ENCODE assay signal across 16 cellular contexts in the genomic region with DNA sequence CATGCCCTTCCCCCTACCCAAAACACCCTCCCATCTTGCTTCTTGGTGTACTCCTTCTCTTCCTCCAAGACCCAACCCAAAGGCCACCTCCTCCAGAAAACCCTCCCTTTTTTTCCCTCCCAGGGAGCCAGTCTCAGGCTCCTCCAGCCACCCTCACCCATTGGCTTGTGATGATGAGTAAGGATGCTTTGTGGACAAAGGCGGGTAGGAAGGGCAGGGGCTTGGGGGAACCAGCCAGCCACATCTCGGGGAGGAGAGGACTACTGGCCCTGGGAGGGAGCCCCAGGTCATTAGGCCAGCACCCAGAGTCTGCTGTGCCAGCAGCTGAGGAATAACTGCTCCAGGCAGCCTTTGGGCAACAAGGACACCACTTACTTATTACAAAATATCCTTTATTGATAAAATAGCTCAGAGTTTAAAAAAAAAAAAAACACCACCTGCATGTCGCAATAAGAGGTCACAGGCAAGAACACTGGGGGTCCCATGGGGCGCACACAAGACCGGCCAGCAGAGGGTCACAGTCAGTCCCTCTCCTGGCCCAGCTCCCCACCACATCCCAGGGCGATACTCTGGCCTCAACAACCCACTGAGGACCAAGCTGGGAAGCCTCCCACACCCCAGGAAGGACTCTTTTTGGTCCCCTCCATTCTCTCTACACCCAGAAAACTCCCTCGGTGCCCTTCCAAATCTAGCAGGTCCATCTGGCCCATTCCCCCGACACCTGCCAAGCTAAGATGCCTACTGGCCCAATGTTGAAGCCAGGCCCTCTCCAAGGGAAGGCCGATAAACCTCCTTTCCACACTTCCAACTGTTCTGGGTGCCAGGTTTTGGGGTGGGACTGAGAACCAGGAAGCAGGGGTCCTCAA. TPM values are rescaled to one million over a fixed set of nuclear protein-coding genes. Genes with fewer than 3 reads are reported as not detected.
"Had no signal": no experiment of that assay in that cellular context is flagged by ENCODE, and none has a peak within 500 bp of the region (broad histone marks: within the 10 kb centered on the region; RNA-seq: fewer than 3 reads in every experiment).

No MANE protein-coding gene starts in this region.

- H3K36me3 Mint-ChIP-seq: stimulated activated memory B cell treated with anti-CD40 and anti-IgM and Interleukin-4, amounts not matched to agents 10 μg/mL and 1 μg/mL and 100 μg/mL, for 72 hours had no signal

- H3K4me3 ChIP-seq: skin epidermis, tibial artery had no signal

- H3K27ac Mint-ChIP-seq: nephron; stimulated activated memory B cell treated with anti-CD40 and anti-IgM and Interleukin-4, amounts not matched to agents 10 μg/mL and 1 μg/mL and 100 μg/mL, for 72 hours; T-helper 2 cell treated with Interferon-gamma antibody and Interleukin-4, amounts not matched to agents 5 μg/mL and 100 μg/mL, for 36 hours had no signal

- ATAC-seq: activated CD4-positive, CD25-positive, alpha-beta regulatory T cell treated with anti-CD3 and anti-CD28 coated beads, Interleukin-2, amount 50 U/mL, for 24 hours; activated T-cell treated with anti-CD3 and anti-CD28 coated beads, Interleukin-2, amount 50 U/mL, for 4 hours; stimulated activated memory B cell treated with anti-CD40 and anti-IgM and Interleukin-4, amounts not matched to agents 10 μg/mL and 1 μg/mL and 100 μg/mL, for 72 hours had no signal

- H3K27ac ChIP-seq: skin epidermis, tibial artery had no signal

- H3K4me3 Mint-ChIP-seq: activated T-cell treated with anti-CD3 and anti-CD28 coated beads, Interleukin-2, amount 50 U/mL, for 4 hours; central memory CD8-positive, alpha-beta T cell; stimulated activated memory B cell treated with anti-CD40 and anti-IgM and Interleukin-4, amounts not matched to agents 10 μg/mL and 1 μg/mL and 100 μg/mL, for 72 hours; T-helper 2 cell treated with Interferon-gamma antibody and Interleukin-4, amounts not matched to agents 5 μg/mL and 100 μg/mL, for 36 hours had no signal

- H3K9me3 ChIP-seq: tibial artery had no signal

- H3K9me3 Mint-ChIP-seq: activated T-cell treated with anti-CD3 and anti-CD28 coated beads, Interleukin-2, amount 50 U/mL, for 4 hours; central memory CD8-positive, alpha-beta T cell; nephron; stimulated activated memory B cell treated with anti-CD40 and anti-IgM and Interleukin-4, amounts not matched to agents 10 μg/mL and 1 μg/mL and 100 μg/mL, for 72 hours; T-helper 2 cell treated with Interferon-gamma antibody and Interleukin-4, amounts not matched to agents 5 μg/mL and 100 μg/mL, for 36 hours had no signal

- H3K36me3 ChIP-seq: tibial artery had no signal

- DNase-seq: activated naive CD4-positive, alpha-beta T cell; activated T-cell treated with anti-CD3 and anti-CD28 coated beads, Interleukin-2, amount 50 U/mL, for 4 hours; dermis blood vessel endothelial cell; erythroblast; hypothalamus; SW 1271 had no signal

RNA-seq across cellular contexts. Expression of gene ADRA2B, which starts 3.6 kb away (rescaled TPM):
- total RNA-seq: glomerular endothelial cell, osteocyte had no signal

RNA-seq across cellular contexts. Expression of gene ASTL, which starts 25.6 kb away (rescaled TPM):
- total RNA-seq: dermis blood vessel endothelial cell, glomerular endothelial cell, osteocyte had no signal
- polyA plus RNA-seq: mammary epithelial cell had no signal
